In genomic region chr3:49689046-49689886, GRCh38 we compare ENCODE assay signal across 8 cellular contexts. TPM values are rescaled to one million over a fixed set of nuclear protein-coding genes. Genes with fewer than 3 reads are reported as not detected.
DNase-seq lines count a peak whose midpoint lies in the region; ATAC-seq and TF ChIP-seq lines count a peak whose summit lies in the region.

MST1 (minus strand) TSS chr3:49689474; CDS start chr3:49688691, 783 bp downstream.
RNF123 (plus strand) TSS chr3:49689557; CDS start chr3:49691166, 1,609 bp downstream.

- peak within 1 kb of the TSS; percentile 85 for H3K27ac ChIP-seq in skeletal muscle tissue (ENCODE audit: low read depth, low read length)

- TF ChIP-seq CTCF in GM12873 (IDR thresholded peaks at IDR 0.05; ENCODE audit: insufficient read depth, low read depth, low read length, missing control alignments) (peak; percentile 57), astrocyte of the spinal cord (IDR thresholded peaks at IDR 0.05; ENCODE audit: low read depth, low read length) (peak; percentile 45)

- H3K4me3 ChIP-seq in astrocyte of the spinal cord (ENCODE audit: low read depth, low read length) (peak within 1 kb of the TSS; percentile 96), iPS-11a (ENCODE audit: low read depth, low read length) (peak within 1 kb of the TSS; percentile 82), skeletal muscle tissue (ENCODE audit: low read length in 3 of 3) (peak within 1 kb of the TSS; percentile 91 to 97 (median 93))

- in situ Hi-C loops in astrocyte of the spinal cord (cut with HindIII; ENCODE audit: low sequenced_read_pairs), result no loop called here

- peaks cover 3 to 7% (median 4%) of the 10 kb centered on the region in 3 donors for H3K36me3 ChIP-seq in skeletal muscle tissue (ENCODE audit: control insufficient read depth in 3 of 3, insufficient read depth in 3 of 3, low read length in 3 of 3)

- peak within 1 kb of the TSS; percentile 88 to 97 (median 95) for H3K9ac ChIP-seq in skeletal muscle tissue (ENCODE audit: low read depth in 1 of 3, low read length in 3 of 3)

- peak; percentile 57 for ATAC-seq in HG02852 (IDR thresholded peaks at IDR 0.05; ENCODE audit: unreplicated experiment)

- no peaks in the 10 kb centered on the region for H3K9me3 ChIP-seq in skeletal muscle tissue (ENCODE audit: control insufficient read depth in 3 of 3, low read length in 3 of 3)

- peaks cover 36 to 50% (median 41%) of the 10 kb centered on the region in 3 donors for H3K4me1 ChIP-seq in skeletal muscle tissue (ENCODE audit: control insufficient read depth in 3 of 3, insufficient read depth in 3 of 3, low read length in 3 of 3)

- DNase-seq in SK-N-DZ (ENCODE audit: low spot score), result peak; percentile 90
- DNase-seq in astrocyte of the spinal cord (ENCODE audit: low read depth, low spot score), result peak; percentile 87
- DNase-seq in NCI-H1694 treated with DMSO at 0.1 percent for 48 hours (lab: John Stamatoyannopoulos, UW), result no peak
- no peak for DNase-seq in NCI-H510A (lab: John Stamatoyannopoulos, UW)

- no peaks in the 10 kb centered on the region for H3K27me3 ChIP-seq in skeletal muscle tissue (ENCODE audit: control insufficient read depth in 3 of 3, insufficient read depth in 3 of 3, low read length in 3 of 3)

RNA-seq across cellular contexts. Expression of gene MST1, which starts in this region (rescaled TPM):
- 2.6 and 6.7 TPM in 2 replicates for polyA plus RNA-seq in SK-N-DZ (2014; cell fraction: cytosol; rRNA removed)
- 96.5 and 100 TPM in 2 replicates for polyA plus RNA-seq in SK-N-DZ (2014; cell fraction: nucleus; rRNA removed)
- 1.6 TPM for total RNA-seq in skeletal muscle tissue

RNA-seq across cellular contexts. Expression of gene RNF123, which starts in this region (rescaled TPM):
- polyA plus RNA-seq in SK-N-DZ (2014; cell fraction: cytosol; rRNA removed), result 14.9 and 15.5 TPM in 2 replicates
- polyA plus RNA-seq in SK-N-DZ (2014; cell fraction: nucleus; rRNA removed), result 48.4 and 67.6 TPM in 2 replicates
- 31.3 TPM for total RNA-seq in skeletal muscle tissue

Comparison
In these comparisons a context has a peak if more than half of its experiments do, and no peak if none do; other contexts are left out.
1. DNase-seq: peak in SK-N-DZ (single experiment) and astrocyte of the spinal cord (single experiment); none in NCI-H1694 treated with DMSO at 0.1 percent for 48 hours (single experiment) and NCI-H510A (single experiment).
2. Peak in every context shown above with its lines, with median percentiles within 50 percentile points of each other: H3K4me3 ChIP-seq.